Comparison of ENCODE assay signal across 15 cellular contexts in the genomic region with DNA sequence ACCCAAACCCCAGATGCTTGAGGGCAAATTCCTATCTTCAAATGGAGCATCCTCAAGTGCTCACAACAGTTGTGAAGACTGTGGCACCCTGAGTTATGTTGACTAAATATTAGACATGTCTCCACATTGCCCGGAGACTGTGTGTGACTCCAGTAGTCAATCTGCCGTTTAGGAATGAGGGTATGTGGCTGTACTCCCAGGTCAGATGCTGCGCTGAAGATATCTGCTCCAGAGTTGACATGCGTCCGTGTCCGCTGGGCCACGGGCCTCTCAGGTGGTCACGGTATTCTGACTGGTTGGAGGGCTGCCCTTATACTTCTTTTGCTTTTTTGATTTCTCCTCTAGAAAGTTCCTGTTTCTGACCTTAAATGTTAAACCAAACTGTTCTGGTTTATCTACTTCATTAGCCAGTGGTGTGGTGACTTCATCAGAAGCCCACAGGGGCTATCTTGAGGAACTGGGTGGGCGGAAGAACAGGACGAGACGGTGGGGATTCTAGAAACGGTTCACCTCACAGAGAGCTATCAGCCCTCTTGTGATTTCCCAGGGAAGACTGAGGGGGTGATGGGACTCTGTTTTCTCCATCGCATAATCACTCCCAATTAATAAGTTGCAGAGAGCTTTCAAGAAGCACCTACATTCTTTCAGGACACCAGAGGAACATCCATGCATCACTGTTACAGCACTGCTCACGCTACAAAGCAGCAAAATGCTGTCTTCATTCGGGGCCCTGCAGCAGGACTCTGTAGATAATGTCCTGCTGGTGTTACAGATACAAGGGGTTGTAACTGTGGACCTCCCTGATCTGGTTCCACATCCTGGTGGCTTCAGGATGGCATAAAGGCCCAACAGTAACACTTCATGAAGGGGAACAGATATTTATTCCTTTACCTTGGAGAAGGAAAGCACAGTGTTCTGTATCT. TPM values are rescaled to one million over a fixed set of nuclear protein-coding genes. Genes with fewer than 3 reads are reported as not detected.
DNase-seq lines count a peak whose midpoint lies in the region; ATAC-seq and TF ChIP-seq lines count a peak whose summit lies in the region.
"Had no signal": no experiment of that assay in that cellular context is flagged by ENCODE, and none has a peak within 500 bp of the region (broad histone marks: within the 10 kb centered on the region; RNA-seq: fewer than 3 reads in every experiment).

No MANE protein-coding gene starts in this region.

- no peak overlapping the region for H3T11ph ChIP-seq in H9 (ENCODE audit: low read length)

- H2BK120ac ChIP-seq in H9 (ENCODE audit: low read depth, low read length, poor library complexity, severe bottlenecking), result no peak overlapping the region

- ATAC-seq in central memory CD8-positive, alpha-beta T cell (replicated peaks; ENCODE audit: extremely low read depth, poor library complexity, severe bottlenecking), result no peak
- ATAC-seq in HG03469 (IDR thresholded peaks at IDR 0.05; ENCODE audit: unreplicated experiment), result no peak

- peak overlapping the region; percentile 92 for H3K4me3 ChIP-seq in OCI-LY7 (ENCODE audit: low read depth, low read length, poor library complexity, severe bottlenecking)
- H3K4me3 ChIP-seq: uterus had no signal

- peaks cover 31% of the 10 kb centered on the region for H3K36me3 Mint-ChIP-seq in activated CD4-positive, alpha-beta T cell treated with anti-CD3 and anti-CD28 coated beads, Interleukin-2, amount 10 ng/mL, durations not matched to agents 7 days and 5 days (ENCODE audit: low read depth)
- H3K36me3 Mint-ChIP-seq in central memory CD8-positive, alpha-beta T cell (ENCODE audit: insufficient read depth), result peaks cover 29% of the 10 kb centered on the region
- H3K36me3 Mint-ChIP-seq in stimulated activated naive CD8-positive, alpha-beta T cell treated with anti-CD3 and anti-CD28 coated beads, Interleukin-15, Interleukin-2, amounts not matched to agents 100 ng/mL and 50 ng/mL, for 24 hours (ENCODE audit: low read depth), result peaks cover 32% of the 10 kb centered on the region
- no peaks in the 10 kb centered on the region for H3K36me3 Mint-ChIP-seq in H9 (ENCODE audit: insufficient read depth in 1 of 3, low read depth in 3 of 3)

- peak overlapping the region; percentile 98 for H3K27ac Mint-ChIP-seq in activated CD4-positive, alpha-beta T cell treated with anti-CD3 and anti-CD28 coated beads, Interleukin-2, amount 10 ng/mL, durations not matched to agents 7 days and 5 days
- peak overlapping the region; percentile 98 for H3K27ac Mint-ChIP-seq in central memory CD8-positive, alpha-beta T cell (ENCODE audit: low read depth)
- peak overlapping the region; percentile 94 for H3K27ac Mint-ChIP-seq in stimulated activated naive CD8-positive, alpha-beta T cell treated with anti-CD3 and anti-CD28 coated beads, Interleukin-15, Interleukin-2, amounts not matched to agents 100 ng/mL and 50 ng/mL, for 24 hours
- no peak overlapping the region for H3K27ac Mint-ChIP-seq in H9
- H3K27ac Mint-ChIP-seq: HFFc6 had no signal

- H3K23ac ChIP-seq in H9 (ENCODE audit: insufficient read length, low read depth, low read length), result no peak overlapping the region

- intact Hi-C loops in OCI-LY7 (cut with micrococcal nuclease; ENCODE audit: unreplicated experiment), result loop anchor here (5.0 kb wide), 3 partner anchors 369 to 841 kb away; a partner anchor contains a TSS

- no peak overlapping the region for H2BK15ac ChIP-seq in H9 (ENCODE audit: low read depth, low read length)

- no peak overlapping the region for H2AK5ac ChIP-seq in H9 (ENCODE audit: insufficient read length, low read length)

- peaks cover 55% of the 10 kb centered on the region for H3K79me2 ChIP-seq in OCI-LY7 (ENCODE audit: insufficient read depth, low read depth, low read length)
- H3K79me2 ChIP-seq in H9 (ENCODE audit: insufficient read depth, low read length), result no peaks in the 10 kb centered on the region

- no peak overlapping the region for H4K5ac ChIP-seq in H9 (ENCODE audit: insufficient read length, low read depth, low read length)

- no peak for TF ChIP-seq CTCF in OCI-LY7 (conservative IDR thresholded peaks at IDR 0.05; ENCODE audit: low read length)
- no peak for TF ChIP-seq CTCF in H9 (conservative IDR thresholded peaks at IDR 0.05)

- POLR2A ChIA-PET in activated CD4-positive, alpha-beta T cell treated with anti-CD3 and anti-CD28 coated beads, Interleukin-2, amount 10 ng/mL, durations not matched to agents 7 days and 5 days (lab: Charles Lee), result interaction anchor here (1.4 kb wide), 2 partner anchors 28 to 112 kb away, joined by 3 to 4 read pairs; no protein-coding TSS in a partner anchor
- POLR2A ChIA-PET in OCI-LY7 (lab: Charles Lee), result interaction anchor here (0.6 to 5.5 kb wide), 6 partner anchors 11 to 437 kb away, joined by 3 to 37 read pairs (median 3); no protein-coding TSS in a partner anchor

- H3K27ac ChIP-seq in OCI-LY7 (ENCODE audit: low read depth, low read length, poor library complexity, severe bottlenecking) (peak overlapping the region; percentile 92), H9 (ENCODE audit: insufficient read length, low read depth, low read length) (no peak overlapping the region)
- H3K27ac ChIP-seq: uterus had no signal

- H2BK5ac ChIP-seq in H9 (ENCODE audit: insufficient read length, low read length), result no peak overlapping the region

- H3K18ac ChIP-seq in H9 (ENCODE audit: insufficient read length, low read depth, low read length), result no peak overlapping the region

- no peak overlapping the region for H2BK20ac ChIP-seq in H9 (ENCODE audit: low read depth, low read length, poor library complexity, severe bottlenecking)

- no CpG with 5 or more reads among the region's 15 CpGs for WGBS in H9 (ENCODE audit: extremely low coverage, insufficient read length, low lambda C conversion rate)

- no peak overlapping the region for H2BK12ac ChIP-seq in H9 (ENCODE audit: insufficient read length, low read depth, low read length)

- peak overlapping the region; percentile 89 for H3K4me2 ChIP-seq in OCI-LY7 (ENCODE audit: low read length)
- no peak overlapping the region for H3K4me2 ChIP-seq in H9 (ENCODE audit: insufficient read depth, insufficient read length, low read length)

- peak overlapping the region; percentile 93 for H2AFZ ChIP-seq in OCI-LY7 (ENCODE audit: low read length)
- no peak overlapping the region for H2AFZ ChIP-seq in H9 (ENCODE audit: low read length)

- H4K20me1 ChIP-seq in OCI-LY7 (ENCODE audit: insufficient read depth, low read length) (peaks cover 15% of the 10 kb centered on the region), H9 (ENCODE audit: control insufficient read depth, insufficient read depth, insufficient read length) (no peaks in the 10 kb centered on the region)

- H3K9me3 ChIP-seq in OCI-LY7 (ENCODE audit: low read length) (no peaks in the 10 kb centered on the region), H9 (ENCODE audit: control insufficient read depth, low read depth, low read length) (no peaks in the 10 kb centered on the region)
- H3K9me3 ChIP-seq: uterus had no signal

- no peaks in the 10 kb centered on the region for H3K9me3 Mint-ChIP-seq in activated CD4-positive, alpha-beta T cell treated with anti-CD3 and anti-CD28 coated beads, Interleukin-2, amount 10 ng/mL, durations not matched to agents 7 days and 5 days
- H3K9me3 Mint-ChIP-seq in central memory CD8-positive, alpha-beta T cell, result no peaks in the 10 kb centered on the region
- no peaks in the 10 kb centered on the region for H3K9me3 Mint-ChIP-seq in stimulated activated naive CD8-positive, alpha-beta T cell treated with anti-CD3 and anti-CD28 coated beads, Interleukin-15, Interleukin-2, amounts not matched to agents 100 ng/mL and 50 ng/mL, for 24 hours
- no peaks in the 10 kb centered on the region for H3K9me3 Mint-ChIP-seq in H9
- H3K9me3 Mint-ChIP-seq: HFFc6 had no signal

- no peak overlapping the region for H3K56ac ChIP-seq in H9 (ENCODE audit: insufficient read length, low read depth, low read length)

- no peak overlapping the region for H3K14ac ChIP-seq in H9 (ENCODE audit: insufficient read depth, low read length)

- no peaks in the 10 kb centered on the region for H3K79me1 ChIP-seq in H9 (ENCODE audit: insufficient read depth, low read depth, low read length, poor library complexity, severe bottlenecking)

- peak overlapping the region; percentile 93 for H3K4me3 Mint-ChIP-seq in activated CD4-positive, alpha-beta T cell treated with anti-CD3 and anti-CD28 coated beads, Interleukin-2, amount 10 ng/mL, durations not matched to agents 7 days and 5 days
- peak overlapping the region; percentile 80 for H3K4me3 Mint-ChIP-seq in central memory CD8-positive, alpha-beta T cell
- peak overlapping the region; percentile 93 for H3K4me3 Mint-ChIP-seq in stimulated activated naive CD8-positive, alpha-beta T cell treated with anti-CD3 and anti-CD28 coated beads, Interleukin-15, Interleukin-2, amounts not matched to agents 100 ng/mL and 50 ng/mL, for 24 hours
- no peak overlapping the region for H3K4me3 Mint-ChIP-seq in H9
- H3K4me3 Mint-ChIP-seq: HFFc6 had no signal

- H3K4me1 ChIP-seq in OCI-LY7 (ENCODE audit: insufficient read depth, low read length, poor library complexity, severe bottlenecking) (peaks cover 42% of the 10 kb centered on the region), H9 (ENCODE audit: insufficient read depth, low read length) (peaks cover 3% of the 10 kb centered on the region; the same call in 1 of the 2 replicates)
- H3K4me1 ChIP-seq: uterus had no signal

- H4K91ac ChIP-seq in H9 (ENCODE audit: insufficient read length, low read depth, low read length), result no peak overlapping the region

- no peak overlapping the region for H3K9ac ChIP-seq in H9 (ENCODE audit: extremely low read depth, insufficient read length, low read length)

- no peaks in the 10 kb centered on the region for H3K9me2 ChIP-seq in OCI-LY7 (ENCODE audit: insufficient read depth, low read length)

- no peak overlapping the region for H3K4ac ChIP-seq in H9 (ENCODE audit: low read depth, low read length)

- no TSS peak for BruUV-seq in OCI-LY7 (replicated peaks; lab: Mats Ljungman, UMichigan)

- DNase-seq in activated CD4-positive, alpha-beta T cell treated with anti-CD3 and anti-CD28 coated beads, Interleukin-2, amount 10 ng/mL, durations not matched to agents 7 days and 5 days, result no peak
- no peak for DNase-seq in activated CD4-positive, alpha-beta T cell treated with anti-CD3 and anti-CD28 coated beads for 4 hours
- DNase-seq in OCI-LY7 (ENCODE audit: low spot score), result peak; percentile 43
- DNase-seq in central memory CD8-positive, alpha-beta T cell (ENCODE audit: low spot score in 2 of 2), result no peak
- no peak for DNase-seq in dedifferentiated amniotic fluid mesenchymal stem cell (ENCODE audit: extremely low spot score)
- no peak for DNase-seq in H9
- DNase-seq: ACHN, dorsolateral prefrontal cortex, HFFc6, NCI-H1105, T1000, uterus had no signal

- CTCF ChIA-PET in activated CD4-positive, alpha-beta T cell treated with anti-CD3 and anti-CD28 coated beads, Interleukin-2, amount 10 ng/mL, durations not matched to agents 7 days and 5 days (lab: Charles Lee), result interaction anchor here (1.3 to 1.4 kb wide), 2 partner anchors 23 to 139 kb away, joined by 3 read pairs; no protein-coding TSS in a partner anchor
- CTCF ChIA-PET in OCI-LY7 (lab: Charles Lee; ENCODE audit: unreplicated experiment), result no interaction called here

- peaks cover 44% of the 10 kb centered on the region for H3K4me1 Mint-ChIP-seq in activated CD4-positive, alpha-beta T cell treated with anti-CD3 and anti-CD28 coated beads, Interleukin-2, amount 10 ng/mL, durations not matched to agents 7 days and 5 days
- H3K4me1 Mint-ChIP-seq in central memory CD8-positive, alpha-beta T cell, result peaks cover 64% of the 10 kb centered on the region
- peaks cover 51% of the 10 kb centered on the region for H3K4me1 Mint-ChIP-seq in stimulated activated naive CD8-positive, alpha-beta T cell treated with anti-CD3 and anti-CD28 coated beads, Interleukin-15, Interleukin-2, amounts not matched to agents 100 ng/mL and 50 ng/mL, for 24 hours (ENCODE audit: low read depth)
- peaks cover 2 to 10% of the 10 kb centered on the region in 2 experiments for H3K4me1 Mint-ChIP-seq in H9

- H3K23me2 ChIP-seq in H9 (ENCODE audit: insufficient read length, low read depth, low read length, poor library complexity, severe bottlenecking), result no peaks in the 10 kb centered on the region

- H3K27me3 ChIP-seq in H9 (ENCODE audit: insufficient read depth, low read length), result no peaks in the 10 kb centered on the region
- H3K27me3 ChIP-seq: dorsolateral prefrontal cortex, uterus had no signal

- no peak overlapping the region for H4K8ac ChIP-seq in H9 (replicated peaks; ENCODE audit: insufficient read length, low read depth, low read length)

- peaks cover 24% of the 10 kb centered on the region for H3K36me3 ChIP-seq in OCI-LY7 (ENCODE audit: insufficient read depth, low read length)
- H3K36me3 ChIP-seq: uterus had no signal

- no peaks in the 10 kb centered on the region for H3K27me3 Mint-ChIP-seq in activated CD4-positive, alpha-beta T cell treated with anti-CD3 and anti-CD28 coated beads, Interleukin-2, amount 10 ng/mL, durations not matched to agents 7 days and 5 days
- no peaks in the 10 kb centered on the region for H3K27me3 Mint-ChIP-seq in central memory CD8-positive, alpha-beta T cell
- H3K27me3 Mint-ChIP-seq in stimulated activated naive CD8-positive, alpha-beta T cell treated with anti-CD3 and anti-CD28 coated beads, Interleukin-15, Interleukin-2, amounts not matched to agents 100 ng/mL and 50 ng/mL, for 24 hours, result no peaks in the 10 kb centered on the region
- no peaks in the 10 kb centered on the region; the same call in 1 of the 2 replicates for H3K27me3 Mint-ChIP-seq in H9 (ENCODE audit: low read depth)

RNA-seq across cellular contexts. Expression of a gene that starts 1.3 kb away (rescaled TPM):
- total RNA-seq in activated CD4-positive, alpha-beta T cell treated with anti-CD3 and anti-CD28 coated beads, Interleukin-2, amount 10 ng/mL, durations not matched to agents 7 days and 5 days, result 1,000 to 10,000 TPM; 1,260 to 1,323 TPM
- 292 and 319 TPM in 2 replicates for total RNA-seq in OCI-LY7 (2014; rRNA removed; shearing (Covaris generic))
- 546 and 565 TPM in 2 replicates for total RNA-seq in OCI-LY7 (2022)
- total RNA-seq in H9 (2021), result 0.81 and 1.1 TPM in 2 replicates

RNA-seq across cellular contexts. Expression of a gene that starts 28.4 kb away (rescaled TPM):
- 1 to 10 TPM; 1.0 to 1.5 TPM for total RNA-seq in activated CD4-positive, alpha-beta T cell treated with anti-CD3 and anti-CD28 coated beads, Interleukin-2, amount 10 ng/mL, durations not matched to agents 7 days and 5 days
- total RNA-seq in OCI-LY7 (2014; rRNA removed; shearing (Covaris generic)), result not detected in 2 replicates
- not detected in 2 replicates for total RNA-seq in OCI-LY7 (2022)
- total RNA-seq in H9 (2021), result not detected in 2 replicates
- total RNA-seq: HFFc6, lower leg skin had no signal

Comparison
In these comparisons a context has a peak if more than half of its experiments do, and no peak if none do; other contexts are left out.
1. H3K27ac Mint-ChIP-seq: peak in activated CD4-positive, alpha-beta T cell treated with anti-CD3 and anti-CD28 coated beads, Interleukin-2, amount 10 ng/mL, durations not matched to agents 7 days and 5 days (single experiment), central memory CD8-positive, alpha-beta T cell (single experiment) and stimulated activated naive CD8-positive, alpha-beta T cell treated with anti-CD3 and anti-CD28 coated beads, Interleukin-15, Interleukin-2, amounts not matched to agents 100 ng/mL and 50 ng/mL, for 24 hours (single experiment); none in H9 (0 of 3).
2. H3K4me3 Mint-ChIP-seq: peak in activated CD4-positive, alpha-beta T cell treated with anti-CD3 and anti-CD28 coated beads, Interleukin-2, amount 10 ng/mL, durations not matched to agents 7 days and 5 days (single experiment), central memory CD8-positive, alpha-beta T cell (single experiment) and stimulated activated naive CD8-positive, alpha-beta T cell treated with anti-CD3 and anti-CD28 coated beads, Interleukin-15, Interleukin-2, amounts not matched to agents 100 ng/mL and 50 ng/mL, for 24 hours (single experiment); none in H9 (0 of 2).
3. RNA of a gene that starts 1.3 kb away (total RNA-seq): 1,260 to 1,323 TPM in activated CD4-positive, alpha-beta T cell treated with anti-CD3 and anti-CD28 coated beads, Interleukin-2, amount 10 ng/mL, durations not matched to agents 7 days and 5 days and 292 to 565 TPM in OCI-LY7; 0.81 to 1.1 TPM in H9; every median in the first group is over 100 times any median in the second.